Comparison of ENCODE assay signal across 10 cellular contexts in genomic region chr6:169383265-169383664, GRCh38.
"Had no signal": no experiment of that assay in that cellular context is flagged by ENCODE, and none has a peak within 500 bp of the region (broad histone marks: within the 10 kb centered on the region; RNA-seq: fewer than 3 reads in every experiment).

No MANE protein-coding gene starts in this region.

- H3K4me1 Mint-ChIP-seq: GM23338 had no signal

- H3K4me2 ChIP-seq: GM23338 had no signal

- H3K27ac ChIP-seq: HL-60 had no signal

- H3K4me1 ChIP-seq: HAP-1 had no signal

- H3K4me3 ChIP-seq: GM23338, HAP-1 had no signal

- FAIRE-seq: H1, H54, HepG2 had no signal

- ATAC-seq: GM23338, HCT116, HepG2 had no signal

- H3K9me3 ChIP-seq: HAP-1 had no signal

- H3K27ac Mint-ChIP-seq: GM23338, HFFc6, IgD-negative memory B cell had no signal

- H3K36me3 ChIP-seq: HAP-1 had no signal

- DNase-seq: HFFc6, KBM-7 had no signal

- H3K36me3 Mint-ChIP-seq: IgD-negative memory B cell had no signal

- H3K4me3 Mint-ChIP-seq: GM23338, HFFc6, IgD-negative memory B cell had no signal
